Comparison of ENCODE assay signal across 22 cellular contexts in genomic region chr10:58241346-58241745, GRCh38. TPM values are rescaled to one million over a fixed set of nuclear protein-coding genes. Genes with fewer than 3 reads are reported as not detected.
DNase-seq lines count a peak whose midpoint lies in the region; ATAC-seq and TF ChIP-seq lines count a peak whose summit lies in the region.
"Had no signal": no experiment of that assay in that cellular context is flagged by ENCODE, and none has a peak within 500 bp of the region (broad histone marks: within the 10 kb centered on the region; RNA-seq: fewer than 3 reads in every experiment).

No MANE protein-coding gene starts in this region.

- H3K27ac ChIP-seq in spleen = no peak overlapping the region
- H3K27ac ChIP-seq: ascending aorta, coronary artery, prostate gland, tibial artery had no signal

- H3K27ac Mint-ChIP-seq in chondrocyte (ENCODE audit: unreplicated experiment) (peak overlapping the region; percentile 83), memory B cell (peak overlapping the region; percentile 38)
- H3K27ac Mint-ChIP-seq: activated naive CD4-positive, alpha-beta T cell treated with anti-CD3 and anti-CD28 coated beads, Interleukin-2, amount 10 ng/mL, durations not matched to agents 7 days and 5 days; natural killer cell treated with Interleukin-12 subunit alpha and Interleukin-12 subunit beta and Interleukin-15 and Interleukin-18, amount 100 ng/mL, for 72 hours had no signal

- H3K27me3 ChIP-seq in spleen (replicated peaks in 1 of 7) = no peaks in the 10 kb centered on the region
- H3K27me3 ChIP-seq: ascending aorta, tibial artery had no signal

- no peak overlapping the region for H3K4me3 ChIP-seq in AG10803 (ENCODE audit: low read length)
- H3K4me3 ChIP-seq in spleen = no peak overlapping the region
- H3K4me3 ChIP-seq: ascending aorta, coronary artery, prostate gland, tibial artery had no signal

- H3K9me3 Mint-ChIP-seq in chondrocyte (ENCODE audit: low read depth) (no peaks in the 10 kb centered on the region), memory B cell (no peaks in the 10 kb centered on the region)

- no peak for TF ChIP-seq POLR2A in spleen (IDR thresholded peaks at IDR 0.05)

- intact Hi-C loops in spleen (cut with DNase I; ENCODE audit: low total_unique reads) = no loop called here

- in situ Hi-C loops in KBM-7 (cut with MboI; ENCODE audit: low pct_unique_long_range_greater_than_20kb, low sequenced_read_pairs) = no loop called here
- in situ Hi-C loops in GM13977 (cut with MboI; ENCODE audit: low pct_unique_long_range_greater_than_20kb, low sequenced_read_pairs, unreplicated experiment) = no loop called here

- H3K4me3 Mint-ChIP-seq in chondrocyte (ENCODE audit: unreplicated experiment) (no peak overlapping the region), memory B cell (no peak overlapping the region)
- H3K4me3 Mint-ChIP-seq: activated naive CD4-positive, alpha-beta T cell treated with anti-CD3 and anti-CD28 coated beads, Interleukin-2, amount 10 ng/mL, durations not matched to agents 7 days and 5 days; natural killer cell treated with Interleukin-12 subunit alpha and Interleukin-12 subunit beta and Interleukin-15 and Interleukin-18, amount 100 ng/mL, for 72 hours had no signal

- H3K4me1 ChIP-seq in spleen = peaks cover 0 to 29% (median 12%) of the 10 kb centered on the region in 6 donors
- H3K4me1 ChIP-seq: ascending aorta, prostate gland, tibial artery had no signal

- no peak for ATAC-seq in memory B cell (ENCODE audit: low read depth)
- ATAC-seq: natural killer cell treated with Interleukin-12 subunit alpha and Interleukin-12 subunit beta and Interleukin-15 and Interleukin-18, amount 100 ng/mL, for 72 hours had no signal

- no peak for TF ChIP-seq CTCF in AG10803 (conservative IDR thresholded peaks at IDR 0.05; ENCODE audit: low read length)
- TF ChIP-seq CTCF in chondrocyte (IDR thresholded peaks at IDR 0.05) = no peak
- TF ChIP-seq CTCF in spleen (IDR thresholded peaks at IDR 0.05 in 8 of 11, conservative IDR thresholded peaks at IDR 0.05 in 3 of 11) = no peak
- TF ChIP-seq CTCF in GM13977 (IDR thresholded peaks at IDR 0.05; ENCODE audit: extremely low read depth, insufficient read depth, missing control alignments) = no peak

- H3K4me1 Mint-ChIP-seq in chondrocyte (ENCODE audit: low read depth) = peaks cover 43% of the 10 kb centered on the region
- H3K4me1 Mint-ChIP-seq in memory B cell = peaks cover 32% of the 10 kb centered on the region

- peaks cover 0 to 22% (median 7%) of the 10 kb centered on the region in 6 donors for H3K36me3 ChIP-seq in spleen
- H3K36me3 ChIP-seq: prostate gland had no signal

- peaks cover 0 to 18% (median 0%) of the 10 kb centered on the region in 8 donors for H3K9me3 ChIP-seq in spleen
- H3K9me3 ChIP-seq: prostate gland had no signal

- 74 to 93% (median 81%) methylated on average over 3 of the region's 3 CpGs for WGBS in spleen, 5 donors

- H3K27me3 Mint-ChIP-seq in chondrocyte (ENCODE audit: low read depth) (no peaks in the 10 kb centered on the region), memory B cell (no peaks in the 10 kb centered on the region)
- H3K27me3 Mint-ChIP-seq: activated naive CD4-positive, alpha-beta T cell treated with anti-CD3 and anti-CD28 coated beads, Interleukin-2, amount 10 ng/mL, durations not matched to agents 7 days and 5 days; natural killer cell treated with Interleukin-12 subunit alpha and Interleukin-12 subunit beta and Interleukin-15 and Interleukin-18, amount 100 ng/mL, for 72 hours had no signal

- H3K36me3 Mint-ChIP-seq in chondrocyte (ENCODE audit: low read depth) (no peaks in the 10 kb centered on the region), memory B cell (peaks cover 18% of the 10 kb centered on the region)
- H3K36me3 Mint-ChIP-seq: natural killer cell treated with Interleukin-12 subunit alpha and Interleukin-12 subunit beta and Interleukin-15 and Interleukin-18, amount 100 ng/mL, for 72 hours had no signal

- peak; percentile 73 for DNase-seq in AG10803 (ENCODE audit: low read depth)
- peak; percentile 53 for DNase-seq in HCEC 1CT
- DNase-seq in chondrocyte (ENCODE audit: low spot score) = no peak
- DNase-seq in memory B cell (ENCODE audit: low spot score in 2 of 2) = no peak
- DNase-seq in KBM-7 = no peak
- no peak for DNase-seq in spleen
- no peak for DNase-seq in GM13977 (ENCODE audit: low spot score)
- no peak for DNase-seq in mesenteric fat pad (ENCODE audit: low spot score)
- DNase-seq: activated CD8-positive, alpha-beta memory T cell treated with anti-CD3 and anti-CD28 coated beads for 24 hours; activated naive CD4-positive, alpha-beta T cell treated with anti-CD3 and anti-CD28 coated beads, Interleukin-2, amount 10 ng/mL, durations not matched to agents 7 days and 5 days; activated T-cell treated with anti-CD3 and anti-CD28 coated beads, Interleukin-2, amount 50 U/mL, for 48 hours; COR-L47; NCI-H1417; NCI-H2107; NCI-H524 treated with DMSO at 0.1 percent for 48 hours; stimulated activated naive CD4-positive, alpha-beta T cell; T1000; tibial artery had no signal

RNA-seq across cellular contexts. Expression of gene IPMK, which starts 26.3 kb away (rescaled TPM):
- total RNA-seq in chondrocyte (2.9 to 3.3 TPM (median 3.0 TPM) in 3 replicates), spleen (10 to 100 TPM; 12.3 to 17.2 (median 13.6) TPM), mesenteric fat pad (5.7 TPM)
- 1 to 10 TPM; 2.9 to 4.3 (median 3.4) TPM for polyA plus RNA-seq in spleen

RNA-seq across cellular contexts. Expression of gene CISD1, which starts 27.6 kb away (rescaled TPM):
- 22.6 to 37.7 TPM (median 25.5 TPM) in 3 replicates for total RNA-seq in chondrocyte
- 10 to 100 TPM in 5 of 7 donors, 1 to 10 TPM in 2; 7.1 to 26.5 (median 17.3) TPM for total RNA-seq in spleen
- polyA plus RNA-seq in spleen = 10 to 100 TPM in 2 of 3 donors, 1 to 10 TPM in 1; 8.5 to 26.4 (median 24.5) TPM
- 23.2 TPM for total RNA-seq in mesenteric fat pad

Comparison
In these comparisons a context has a peak if more than half of its experiments do, and no peak if none do; other contexts are left out.
1. DNase-seq: peak in AG10803 (single experiment) and HCEC 1CT (single experiment); none in chondrocyte (single experiment), memory B cell (0 of 2), KBM-7 (single experiment), spleen (single experiment), GM13977 (single experiment) and mesenteric fat pad (single experiment).